1 cellular context compared by ENCODE assay signal in genomic region chr18:9742588-9743131, GRCh38.
A peak's percentile ranks its signal among the peaks of the same experiment; 100 is the strongest.
TF ChIP-seq lines count a peak whose summit lies in the region.

No MANE protein-coding gene starts in this region.

TF ChIP-seq in K562, 482 proteins besides CTCF, POLR2A, EP300 and RAD21 (continued from another document and continues in another):
- TF ChIP-seq ZNF639 (CRISPR knock-in tag; conservative IDR thresholded peaks at IDR 0.05 in 1 of 2, IDR thresholded peaks at IDR 0.05 in 1 of 2) (peak in 1 of 2 experiments; percentile 4; a peak in 1 of 4 replicates), ZBTB40 (IDR thresholded peaks at IDR 0.05) (0 out of 2 replicates have a peak, but pooled peaks have one; percentile 6), ZBTB40 (CRISPR knock-in tag; IDR thresholded peaks at IDR 0.05) (no peak), KDM5B (IDR thresholded peaks at IDR 0.05; ENCODE audit: insufficient replicate concordance, low read depth, low read length) (peak; percentile 13), NR0B1 (IDR thresholded peaks at IDR 0.05; ENCODE audit: partially characterized antibody) (no peak), ZNF586 (CRISPR knock-in tag; conservative IDR thresholded peaks at IDR 0.05) (0 out of 2 replicates have a peak, but pooled peaks have one; percentile 41), ZNF79 (CRISPR knock-in tag; IDR thresholded peaks at IDR 0.05; ENCODE audit: low read depth) (no peak), NBN (IDR thresholded peaks at IDR 0.05; ENCODE audit: low read depth) (no peak), GABPA (tag; conservative IDR thresholded peaks at IDR 0.05; ENCODE audit: low read depth) (peak; percentile 19; the same call in 1 of the 2 replicates), GTF2B (IDR thresholded peaks at IDR 0.05; ENCODE audit: extremely low read depth, insufficient read length) (no peak), ZNF408 (CRISPR knock-in tag; IDR thresholded peaks at IDR 0.05; ENCODE audit: low read depth) (no peak), POLR3G (IDR thresholded peaks at IDR 0.05; ENCODE audit: extremely low read depth, insufficient read length, insufficient replicate concordance) (no peak), NONO (IDR thresholded peaks at IDR 0.05; ENCODE audit: low read depth in 2 of 2, low read length in 1 of 2) (0 out of 4 replicates have a peak, but pooled peaks of 1 of the 2 experiments have one; percentile 23), ZNF584 (CRISPR knock-in tag; IDR thresholded peaks at IDR 0.05; ENCODE audit: low read depth) (no peak), AFF1 (IDR thresholded peaks at IDR 0.05; ENCODE audit: low read depth in 1 of 2, partially characterized antibody in 2 of 2) (no peak), MTA2 (IDR thresholded peaks at IDR 0.05; ENCODE audit: low read depth) (no peak), CREB3 (tag; conservative IDR thresholded peaks at IDR 0.05; ENCODE audit: low read depth) (0 out of 2 replicates have a peak, but pooled peaks have one; percentile 16), TRIM25 (IDR thresholded peaks at IDR 0.05; ENCODE audit: borderline replicate concordance) (no peak), ZNF175 (CRISPR knock-in tag; IDR thresholded peaks at IDR 0.05; ENCODE audit: low read depth) (peak; percentile 24; the same call in 1 of the 2 replicates), FOXA3 (CRISPR knock-in tag; conservative IDR thresholded peaks at IDR 0.05 in 1 of 2, IDR thresholded peaks at IDR 0.05 in 1 of 2) (peak in 1 of 2 experiments; percentile 49; a peak in 1 of 4 replicates), ZKSCAN3 (CRISPR knock-in tag; IDR thresholded peaks at IDR 0.05) (no peak), ETV6 (IDR thresholded peaks at IDR 0.05; ENCODE audit: borderline replicate concordance in 1 of 2, low read depth in 2 of 2, low read length in 1 of 2) (0 out of 4 replicates have a peak, but pooled peaks of 1 of the 2 experiments have one; percentile 18), ETV6 (CRISPR knock-in tag; IDR thresholded peaks at IDR 0.05; ENCODE audit: borderline replicate concordance) (no peak), SMARCA4 (IDR thresholded peaks at IDR 0.05) (no peak; the same call in 1 of the 2 replicates), PRDM10 (IDR thresholded peaks at IDR 0.05; ENCODE audit: partially characterized antibody) (peak; percentile 98)
